ENCODE assay signal across 33 cellular contexts in genomic region chr5:52409835-52410234, GRCh38.
"Had no signal": no experiment of that assay in that cellular context is flagged by ENCODE, and none has a peak within 500 bp of the region (broad histone marks: within the 10 kb centered on the region; RNA-seq: fewer than 3 reads in every experiment).

No MANE protein-coding gene starts in this region.

- H3K4me3 ChIP-seq: MG63 had no signal

- H3K27ac ChIP-seq: KMS-11 had no signal

- DNase-seq: Karpas-422, Kasumi-1, MG63, MM.1S, MV-4-11, NCI-H1048, NCI-H1092, NCI-H1092 treated with DMSO at 0.1 percent for 48 hours, NCI-H1105, NCI-H1105 treated with DMSO at 0.1 percent for 48 hours, NCI-H1417 treated with DMSO at 0.1 percent for 48 hours, NCI-H1436, NCI-H1436 treated with DMSO at 0.1 percent for 48 hours, NCI-H146, NCI-H1694, NCI-H1694 treated with DMSO at 0.1 percent for 48 hours, NCI-H187, NCI-H187 treated with DMSO at 0.1 percent for 48 hours, NCI-H1930, NCI-H2029, NCI-H2029 treated with DMSO at 0.1 percent for 48 hours, NCI-H2081, NCI-H2081 treated with DMSO at 0.1 percent for 48 hours, NCI-H2107, NCI-H2171, NCI-H2227 treated with DMSO at 0.1 percent for 48 hours, NCI-H226, NCI-H345, NCI-H446, NCI-H446 treated with DMSO at 0.1 percent for 48 hours, NCI-H510A, NCI-H510A treated with DMSO at 0.1 percent for 48 hours had no signal

- H3K27me3 ChIP-seq: MG63 had no signal

- H3K36me3 ChIP-seq: MG63 had no signal

- H3K9me3 ChIP-seq: MG63 had no signal

- H3K4me2 ChIP-seq: KMS-11 had no signal
